Comparison of ENCODE assay signal across 29 cellular contexts in genomic region chr17:13592427-13592826, GRCh38. TPM values are rescaled to one million over a fixed set of nuclear protein-coding genes. Genes with fewer than 3 reads are reported as not detected.
"Had no signal": no experiment of that assay in that cellular context is flagged by ENCODE, and none has a peak within 500 bp of the region (broad histone marks: within the 10 kb centered on the region; RNA-seq: fewer than 3 reads in every experiment).

No MANE protein-coding gene starts in this region.

- H3K27me3 ChIP-seq: ovary had no signal

- H3K4me1 ChIP-seq: body of pancreas had no signal

- H3K4me3 ChIP-seq: body of pancreas, dorsolateral prefrontal cortex, gastrocnemius medialis, heart left ventricle, left ventricle myocardium inferior, mucosa of descending colon, ovary, psoas muscle, stomach had no signal

- DNase-seq: activated B cell treated with CpG ODN at 0.5 μM for 24 hours; activated CD4-positive, alpha-beta memory T cell treated with anti-CD3 and anti-CD28 coated beads, Interleukin-2, amount 10 ng/mL, durations not matched to agents 7 days and 5 days; activated CD4-positive, alpha-beta T cell treated with anti-CD3 and anti-CD28 coated beads for 48 hours; activated naive CD4-positive, alpha-beta T cell; activated naive CD8-positive, alpha-beta T cell treated with anti-CD3 and anti-CD28 coated beads, Interleukin-2, amount 10 ng/mL, durations not matched to agents 7 days and 5 days; activated T-cell treated with anti-CD3 and anti-CD28 coated beads, Interleukin-2, amount 50 U/mL, for 1 hour; amygdala; body of pancreas; caudate nucleus; dorsolateral prefrontal cortex; gastrocnemius medialis; heart left ventricle; kidney glomerular epithelial cell; left ventricle myocardium inferior; mammary epithelial cell; mucosa of descending colon; naive thymus-derived CD4-positive, alpha-beta T cell; ovary; psoas muscle; right cardiac atrium; small intestine; stimulated activated CD4-positive, alpha-beta T cell treated with anti-CD3 and anti-CD28 coated beads, Interleukin-4, amount 100 ng/mL, for 24 hours; stomach; T-helper 9 cell; trophoblast cell had no signal

- H3K36me3 ChIP-seq: gastrocnemius medialis, heart left ventricle, left ventricle myocardium inferior, ovary, stomach had no signal

- H3K9me3 ChIP-seq: body of pancreas, gastrocnemius medialis, heart left ventricle, left ventricle myocardium inferior, mucosa of descending colon, ovary, psoas muscle, stomach had no signal

- H3K27ac Mint-ChIP-seq: activated B cell treated with CpG ODN at 0.5 μM for 24 hours; activated CD4-positive, alpha-beta memory T cell treated with anti-CD3 and anti-CD28 coated beads, Interleukin-2, amount 10 ng/mL, durations not matched to agents 7 days and 5 days; activated naive CD8-positive, alpha-beta T cell treated with anti-CD3 and anti-CD28 coated beads, Interleukin-2, amount 10 ng/mL, durations not matched to agents 7 days and 5 days; activated T-helper 17 cell treated with anti-CD3 and anti-CD28 coated beads, Interleukin-2, amount 50 U/mL, for 72 hours; naive thymus-derived CD4-positive, alpha-beta T cell; stimulated activated effector memory CD8-positive, alpha-beta T cell treated with anti-CD3 and anti-CD28 coated beads, Interleukin-12 subunit alpha, Interleukin-12 subunit beta, amount 100 ng/mL, for 72 hours had no signal

- H3K9me3 Mint-ChIP-seq: activated B cell treated with CpG ODN at 0.5 μM for 24 hours; activated CD4-positive, alpha-beta memory T cell treated with anti-CD3 and anti-CD28 coated beads, Interleukin-2, amount 10 ng/mL, durations not matched to agents 7 days and 5 days; activated naive CD8-positive, alpha-beta T cell treated with anti-CD3 and anti-CD28 coated beads, Interleukin-2, amount 10 ng/mL, durations not matched to agents 7 days and 5 days; activated T-helper 17 cell treated with anti-CD3 and anti-CD28 coated beads, Interleukin-2, amount 50 U/mL, for 72 hours; naive thymus-derived CD4-positive, alpha-beta T cell; stimulated activated effector memory CD8-positive, alpha-beta T cell treated with anti-CD3 and anti-CD28 coated beads, Interleukin-12 subunit alpha, Interleukin-12 subunit beta, amount 100 ng/mL, for 72 hours had no signal

- FAIRE-seq: colon, small intestine had no signal

- H3K36me3 Mint-ChIP-seq: activated naive CD8-positive, alpha-beta T cell treated with anti-CD3 and anti-CD28 coated beads, Interleukin-2, amount 10 ng/mL, durations not matched to agents 7 days and 5 days; naive thymus-derived CD4-positive, alpha-beta T cell; stimulated activated effector memory CD8-positive, alpha-beta T cell treated with anti-CD3 and anti-CD28 coated beads, Interleukin-12 subunit alpha, Interleukin-12 subunit beta, amount 100 ng/mL, for 72 hours had no signal

- H3K27ac ChIP-seq: body of pancreas, dorsolateral prefrontal cortex, epithelial cell of prostate, left ventricle myocardium inferior, ovary, psoas muscle, stomach had no signal

- H3K4me3 Mint-ChIP-seq: activated B cell treated with CpG ODN at 0.5 μM for 24 hours; activated CD4-positive, alpha-beta memory T cell treated with anti-CD3 and anti-CD28 coated beads, Interleukin-2, amount 10 ng/mL, durations not matched to agents 7 days and 5 days; activated naive CD8-positive, alpha-beta T cell treated with anti-CD3 and anti-CD28 coated beads, Interleukin-2, amount 10 ng/mL, durations not matched to agents 7 days and 5 days; activated T-helper 17 cell treated with anti-CD3 and anti-CD28 coated beads, Interleukin-2, amount 50 U/mL, for 72 hours; naive thymus-derived CD4-positive, alpha-beta T cell; stimulated activated effector memory CD8-positive, alpha-beta T cell treated with anti-CD3 and anti-CD28 coated beads, Interleukin-12 subunit alpha, Interleukin-12 subunit beta, amount 100 ng/mL, for 72 hours had no signal

RNA-seq across cellular contexts. Expression of gene HS3ST3A1, which starts 9.3 kb away (rescaled TPM):
- total RNA-seq: activated B cell treated with CpG ODN at 0.5 μM for 24 hours; activated naive CD8-positive, alpha-beta T cell treated with anti-CD3 and anti-CD28 coated beads, Interleukin-2, amount 10 ng/mL, durations not matched to agents 7 days and 5 days; body of pancreas had no signal
